8 cellular contexts compared by ENCODE assay signal in the genomic region with DNA sequence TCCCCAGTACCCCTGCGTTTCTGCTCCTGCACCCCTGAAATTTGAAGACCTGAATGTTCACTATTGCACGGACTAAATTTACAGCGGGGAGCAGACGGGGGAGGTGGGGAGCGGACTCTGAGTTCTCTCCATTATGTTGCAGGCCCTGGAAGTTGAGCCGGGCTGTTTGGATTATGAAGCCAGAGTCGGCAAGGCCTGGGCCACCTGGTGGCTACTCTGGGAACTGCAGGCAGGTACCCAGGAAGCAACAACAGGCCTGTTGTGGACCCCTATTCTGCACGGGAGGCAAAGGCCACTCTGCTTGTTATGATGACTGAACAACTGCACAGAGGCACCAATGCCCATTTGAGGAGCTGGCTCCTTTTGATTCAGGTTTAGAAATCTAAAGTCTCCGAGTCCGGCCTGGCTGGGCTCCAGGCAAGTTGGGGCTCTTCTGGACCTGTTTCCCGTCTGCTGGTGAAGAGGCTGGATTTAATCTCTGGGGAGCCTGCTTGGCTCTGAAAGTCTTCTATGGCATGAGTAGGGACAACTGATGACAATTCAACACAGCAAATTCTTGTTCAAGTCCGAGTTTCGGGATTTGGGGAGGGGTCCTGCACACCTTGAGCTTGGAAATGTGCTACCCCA. TPM values are rescaled to one million over a fixed set of nuclear protein-coding genes. Genes with fewer than 3 reads are reported as not detected.
DNase-seq lines count a peak whose midpoint lies in the region; ATAC-seq and TF ChIP-seq lines count a peak whose summit lies in the region.

No MANE protein-coding gene starts in this region.

- H3K4me1 Mint-ChIP-seq in CD4-positive, alpha-beta memory T cell = no peaks in the 10 kb centered on the region
- H3K4me1 Mint-ChIP-seq in activated T-cell treated with anti-CD3 and anti-CD28 coated beads, Interleukin-2, amount 50 U/mL, for 4 hours (ENCODE audit: low read depth) = no peaks in the 10 kb centered on the region
- peaks cover 39% of the 10 kb centered on the region for H3K4me1 Mint-ChIP-seq in neural crest cell

- H3K4me1 ChIP-seq in CD4-positive, alpha-beta memory T cell (ENCODE audit: insufficient read depth, low read length) = no peaks in the 10 kb centered on the region
- H3K4me1 ChIP-seq in GM23248 (ENCODE audit: insufficient read depth) = no peaks in the 10 kb centered on the region
- H3K4me1 ChIP-seq in NT2/D1 (ENCODE audit: insufficient read depth, insufficient read length) = peaks cover 9% of the 10 kb centered on the region

- ATAC-seq in activated T-cell treated with anti-CD3 and anti-CD28 coated beads, Interleukin-2, amount 50 U/mL, for 4 hours = peak; percentile 53 to 58
- peak; percentile 53 for ATAC-seq in stimulated activated naive CD8-positive, alpha-beta T cell treated with anti-CD3 and anti-CD28 coated beads, Interleukin-15, Interleukin-2, amounts not matched to agents 100 U/mL and 50 U/mL, for 24 hours
- ATAC-seq in HG03565 (IDR thresholded peaks at IDR 0.05; ENCODE audit: unreplicated experiment) = no peak

- H3K9ac ChIP-seq in GM23248 = no peak overlapping the region
- no peak overlapping the region for H3K9ac ChIP-seq in NT2/D1 (ENCODE audit: insufficient read length, low read depth)

- H3K27me3 ChIP-seq in CD4-positive, alpha-beta memory T cell (ENCODE audit: insufficient read depth, low read length) = no peaks in the 10 kb centered on the region
- H3K27me3 ChIP-seq in GM23248 (replicated peaks; ENCODE audit: insufficient read depth) = no peaks in the 10 kb centered on the region; the same call in 1 of the 2 replicates
- no peaks in the 10 kb centered on the region for H3K27me3 ChIP-seq in NT2/D1 (ENCODE audit: insufficient read depth, insufficient read length)

- peak in 4 of 5 donors; percentile 44 to 58 (median 48) for DNase-seq in CD4-positive, alpha-beta memory T cell
- DNase-seq in GM23248 (peak; percentile 54), NT2/D1 (ENCODE audit: low read depth, low spot score) (peak; percentile 50), fibroblast of mammary gland (ENCODE audit: low read depth) (peak; percentile 49), neural crest cell (ENCODE audit: low read depth, low spot score) (peak; percentile 94)
- peak; percentile 69 for DNase-seq in activated T-cell treated with anti-CD3 and anti-CD28 coated beads, Interleukin-2, amount 50 U/mL, for 4 hours
- peak; percentile 84 for DNase-seq in stimulated activated naive CD8-positive, alpha-beta T cell treated with anti-CD3 and anti-CD28 coated beads, Interleukin-15, Interleukin-2, amounts not matched to agents 100 U/mL and 50 U/mL, for 24 hours

- H3K27ac ChIP-seq in CD4-positive, alpha-beta memory T cell (ENCODE audit: low read depth, low read length) = no peak overlapping the region
- H3K27ac ChIP-seq in GM23248 = no peak overlapping the region

- TF ChIP-seq CTCF in fibroblast of mammary gland (conservative IDR thresholded peaks at IDR 0.05; ENCODE audit: control insufficient read depth, insufficient read depth, low read depth, low read length) (peak; percentile 98), neural crest cell (conservative IDR thresholded peaks at IDR 0.05) (peak; percentile 96)

- CTCF ChIA-PET in CD4-positive, alpha-beta memory T cell (lab: Charles Lee; ENCODE audit: partially characterized antibody) = interaction anchor here (1.1 to 2.4 kb wide), 7 partner anchors 8 to 108 kb away, joined by 4 to 7 read pairs (median 4); no protein-coding TSS in a partner anchor

- H3K79me2 ChIP-seq in GM23248 (ENCODE audit: insufficient read depth) = no peaks in the 10 kb centered on the region

- no peaks in the 10 kb centered on the region for H3K9me2 ChIP-seq in GM23248 (ENCODE audit: insufficient read depth)

- peaks cover 14 to 18% of the 10 kb centered on the region in 2 donors for H3K27me3 Mint-ChIP-seq in CD4-positive, alpha-beta memory T cell
- H3K27me3 Mint-ChIP-seq in activated T-cell treated with anti-CD3 and anti-CD28 coated beads, Interleukin-2, amount 50 U/mL, for 4 hours (ENCODE audit: low read depth) = peaks cover 34% of the 10 kb centered on the region
- H3K27me3 Mint-ChIP-seq in neural crest cell (ENCODE audit: low read depth) = peaks cover 4% of the 10 kb centered on the region

- no peaks in the 10 kb centered on the region for H4K20me1 ChIP-seq in GM23248 (ENCODE audit: insufficient read depth)

- POLR2A ChIA-PET in CD4-positive, alpha-beta memory T cell (lab: Charles Lee; ENCODE audit: partially characterized antibody) = no interaction called here

- no peak overlapping the region for H3K4me2 ChIP-seq in GM23248 (ENCODE audit: unreplicated experiment)

- H3K9me3 ChIP-seq in CD4-positive, alpha-beta memory T cell (ENCODE audit: control insufficient read depth in 1 of 2, low read length in 2 of 2) = no peaks in the 10 kb centered on the region
- H3K9me3 ChIP-seq in GM23248 (ENCODE audit: low read depth) (no peaks in the 10 kb centered on the region), NT2/D1 (ENCODE audit: insufficient read depth, low read length) (peaks cover 9% of the 10 kb centered on the region; the same call in 1 of the 2 replicates)

- no peaks in the 10 kb centered on the region for H3K36me3 ChIP-seq in CD4-positive, alpha-beta memory T cell (ENCODE audit: insufficient read depth, low read length)
- H3K36me3 ChIP-seq in GM23248 (ENCODE audit: low read depth) (no peaks in the 10 kb centered on the region), NT2/D1 (ENCODE audit: insufficient read depth, insufficient read length, low read length) (no peaks in the 10 kb centered on the region)

- no peak overlapping the region for H2AFZ ChIP-seq in GM23248

- H3K4me3 Mint-ChIP-seq in CD4-positive, alpha-beta memory T cell = no peak overlapping the region
- no peak overlapping the region for H3K4me3 Mint-ChIP-seq in activated T-cell treated with anti-CD3 and anti-CD28 coated beads, Interleukin-2, amount 50 U/mL, for 4 hours
- H3K4me3 Mint-ChIP-seq in neural crest cell = no peak overlapping the region

- WGBS in GM23248 (ENCODE audit: low coverage in 1 of 2, low lambda C conversion rate in 2 of 2, missing lambda C conversion rate in 2 of 2), 2 experiments = 25 to 27% methylated on average over 13 of the region's 13 CpGs

- H3K27ac Mint-ChIP-seq in CD4-positive, alpha-beta memory T cell = no peak overlapping the region
- H3K27ac Mint-ChIP-seq in neural crest cell (ENCODE audit: unreplicated experiment) = no peak overlapping the region

- H3K36me3 Mint-ChIP-seq in CD4-positive, alpha-beta memory T cell = no peaks in the 10 kb centered on the region
- H3K36me3 Mint-ChIP-seq in activated T-cell treated with anti-CD3 and anti-CD28 coated beads, Interleukin-2, amount 50 U/mL, for 4 hours (ENCODE audit: insufficient read depth) = no peaks in the 10 kb centered on the region
- H3K36me3 Mint-ChIP-seq in neural crest cell (ENCODE audit: low read depth) = no peaks in the 10 kb centered on the region

- peaks cover 0 to 5% (median 0%) of the 10 kb centered on the region in 8 donors for H3K9me3 Mint-ChIP-seq in CD4-positive, alpha-beta memory T cell
- H3K9me3 Mint-ChIP-seq in activated T-cell treated with anti-CD3 and anti-CD28 coated beads, Interleukin-2, amount 50 U/mL, for 4 hours = no peaks in the 10 kb centered on the region
- no peaks in the 10 kb centered on the region for H3K9me3 Mint-ChIP-seq in neural crest cell

- H3K4me3 ChIP-seq in CD4-positive, alpha-beta memory T cell (ENCODE audit: low read length in 2 of 2) = no peak overlapping the region
- no peak overlapping the region for H3K4me3 ChIP-seq in GM23248
- no peak overlapping the region for H3K4me3 ChIP-seq in NT2/D1 (ENCODE audit: insufficient read length, low read depth)
- no peak overlapping the region for H3K4me3 ChIP-seq in fibroblast of mammary gland (ENCODE audit: control insufficient read depth, low read depth, low read length)

- H3F3A ChIP-seq in GM23248 (ENCODE audit: insufficient read depth) = no peaks in the 10 kb centered on the region

- intact Hi-C loops in CD4-positive, alpha-beta memory T cell (cut with micrococcal nuclease) = loop anchor here (5.0 to 10.0 kb wide), 2 partner anchors 658 to 781 kb away; no protein-coding TSS in a partner anchor

- in situ Hi-C loops in GM23248 (cut with MboI) = no loop called here

RNA-seq across cellular contexts. Expression of a gene that starts 34.1 kb away (rescaled TPM):
- total RNA-seq in CD4-positive, alpha-beta memory T cell = not detected
- polyA plus RNA-seq in CD4-positive, alpha-beta memory T cell = not detected
- total RNA-seq in GM23248 (2014; rRNA removed; shearing (Covaris generic)) = not detected in 2 replicates
- not detected in 2 replicates for polyA plus RNA-seq in GM23248 (2016; fragmentation: Nextera tagmentation; extraction: Ambion mirVana)
- not detected for total RNA-seq in activated T-cell treated with anti-CD3 and anti-CD28 coated beads, Interleukin-2, amount 50 U/mL, for 4 hours
- 13.4 and 14.7 TPM in 2 replicates for total RNA-seq in neural crest cell

Comparison
In these comparisons a context has a peak if more than half of its experiments do, and no peak if none do; other contexts are left out.
1. RNA of a gene that starts 34.1 kb away (total RNA-seq): 13.4 to 14.7 TPM in neural crest cell; not detected in CD4-positive, alpha-beta memory T cell, not detected in GM23248 and not detected in activated T-cell treated with anti-CD3 and anti-CD28 coated beads, Interleukin-2, amount 50 U/mL, for 4 hours; every median in the first group is over 10 times any median in the second.
2. Peak in every context shown above with its lines, with median percentiles within 50 percentile points of each other: DNase-seq.